Comparison of ENCODE assay signal across 6 cellular contexts in the genomic region with DNA sequence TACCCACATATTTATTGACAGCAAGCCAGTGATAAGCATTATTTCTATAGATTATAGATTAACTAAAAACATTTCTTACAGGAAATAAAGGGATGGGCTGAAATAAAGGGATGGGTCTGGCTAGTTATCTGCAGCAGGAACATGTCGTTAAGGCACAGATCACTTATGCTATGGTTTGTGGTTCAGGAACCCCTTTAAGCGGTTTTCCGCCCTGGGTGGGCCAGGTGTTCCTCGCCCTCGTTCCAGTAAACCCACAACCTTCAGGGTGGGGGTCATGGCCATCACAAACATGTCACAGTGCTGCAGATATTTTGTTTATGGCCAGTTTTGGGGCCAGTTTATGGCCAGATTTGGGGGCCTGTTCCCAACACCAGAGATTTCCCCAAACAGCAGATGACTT. TPM values are rescaled to one million over a fixed set of nuclear protein-coding genes. Genes with fewer than 3 reads are reported as not detected.
"Had no signal": no experiment of that assay in that cellular context is flagged by ENCODE, and none has a peak within 500 bp of the region (broad histone marks: within the 10 kb centered on the region; RNA-seq: fewer than 3 reads in every experiment).

No MANE protein-coding gene starts in this region.

RNA-seq across cellular contexts. Expression of gene CCER2, which starts 29.5 kb away (rescaled TPM):
- total RNA-seq: cardiac septum, SK-MEL-5 had no signal

RNA-seq across cellular contexts. Expression of gene FBXO17, which starts 34.1 kb away (rescaled TPM):
- total RNA-seq: activated naive CD8-positive, alpha-beta T cell treated with anti-CD3 and anti-CD28 coated beads for 36 hours; activated T-cell treated with anti-CD3 and anti-CD28 coated beads, Interleukin-2, amount 50 U/mL, for 72 hours; activated T-helper 2 cell treated with anti-CD3 and anti-CD28 coated beads, Interferon-gamma antibody, Interleukin-2, Interleukin-4, amounts not matched to agents 10 μg/mL and 5 μg/mL and 100 μg/mL, durations not matched to agents 14 hours and 24 hours and 36 hours; PC-3 had no signal
